In genomic region chr9:127742435-127743088, GRCh38 we compare ENCODE assay signal across 1 cellular context.
A peak's percentile ranks its signal among the peaks of the same experiment; 100 is the strongest.
TF ChIP-seq lines count a peak whose summit lies in the region.

No MANE protein-coding gene starts in this region.

TF ChIP-seq in K562, 482 proteins besides CTCF, POLR2A, EP300 and RAD21 (continued from another document and continues in another):
- TF ChIP-seq, protein P1, sequence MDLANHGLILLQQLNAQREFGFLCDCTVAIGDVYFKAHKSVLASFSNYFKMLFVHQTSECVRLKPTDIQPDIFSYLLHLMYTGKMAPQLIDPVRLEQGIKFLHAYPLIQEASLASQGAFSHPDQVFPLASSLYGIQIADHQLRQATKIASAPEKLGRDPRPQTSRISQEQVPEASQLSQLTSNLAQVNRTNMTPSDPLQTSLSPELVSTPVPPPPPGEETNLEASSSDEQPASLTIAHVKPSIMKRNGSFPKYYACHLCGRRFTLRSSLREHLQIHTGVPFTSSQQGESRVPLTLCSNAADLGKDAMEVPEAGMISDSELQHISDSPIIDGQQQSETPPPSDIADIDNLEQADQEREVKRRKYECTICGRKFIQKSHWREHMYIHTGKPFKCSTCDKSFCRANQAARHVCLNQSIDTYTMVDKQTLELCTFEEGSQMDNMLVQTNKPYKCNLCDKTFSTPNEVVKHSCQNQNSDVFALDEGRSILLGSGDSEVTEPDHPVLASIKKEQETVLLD (IDR thresholded peaks at IDR 0.05), result no peak
- TF ChIP-seq ZNF146 (CRISPR knock-in tag; IDR thresholded peaks at IDR 0.05; ENCODE audit: unreplicated experiment), result no peak
- TF ChIP-seq BMI1 (IDR thresholded peaks at IDR 0.05; ENCODE audit: low read length), result peak; percentile 63; the same call in 1 of the 2 replicates
- no peak for TF ChIP-seq ZNF511 (CRISPR knock-in tag; IDR thresholded peaks at IDR 0.05)
- TF ChIP-seq MYC (IDR thresholded peaks at IDR 0.05; ENCODE audit: low read depth, low read length), result no peak
- TF ChIP-seq MYC (CRISPR knock-in tag; IDR thresholded peaks at IDR 0.05; ENCODE audit: borderline replicate concordance, low read depth), result no peak
- no peak for TF ChIP-seq WHSC1 (IDR thresholded peaks at IDR 0.05; ENCODE audit: low read length)
- TF ChIP-seq, protein P2, sequence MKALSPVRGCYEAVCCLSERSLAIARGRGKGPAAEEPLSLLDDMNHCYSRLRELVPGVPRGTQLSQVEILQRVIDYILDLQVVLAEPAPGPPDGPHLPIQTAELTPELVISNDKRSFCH (CRISPR knock-in tag; IDR thresholded peaks at IDR 0.05), result no peak
- TF ChIP-seq, protein P2 (tag; IDR thresholded peaks at IDR 0.05), result peak; percentile 48; the same call in 1 of the 2 replicates
- TF ChIP-seq, protein P3, sequence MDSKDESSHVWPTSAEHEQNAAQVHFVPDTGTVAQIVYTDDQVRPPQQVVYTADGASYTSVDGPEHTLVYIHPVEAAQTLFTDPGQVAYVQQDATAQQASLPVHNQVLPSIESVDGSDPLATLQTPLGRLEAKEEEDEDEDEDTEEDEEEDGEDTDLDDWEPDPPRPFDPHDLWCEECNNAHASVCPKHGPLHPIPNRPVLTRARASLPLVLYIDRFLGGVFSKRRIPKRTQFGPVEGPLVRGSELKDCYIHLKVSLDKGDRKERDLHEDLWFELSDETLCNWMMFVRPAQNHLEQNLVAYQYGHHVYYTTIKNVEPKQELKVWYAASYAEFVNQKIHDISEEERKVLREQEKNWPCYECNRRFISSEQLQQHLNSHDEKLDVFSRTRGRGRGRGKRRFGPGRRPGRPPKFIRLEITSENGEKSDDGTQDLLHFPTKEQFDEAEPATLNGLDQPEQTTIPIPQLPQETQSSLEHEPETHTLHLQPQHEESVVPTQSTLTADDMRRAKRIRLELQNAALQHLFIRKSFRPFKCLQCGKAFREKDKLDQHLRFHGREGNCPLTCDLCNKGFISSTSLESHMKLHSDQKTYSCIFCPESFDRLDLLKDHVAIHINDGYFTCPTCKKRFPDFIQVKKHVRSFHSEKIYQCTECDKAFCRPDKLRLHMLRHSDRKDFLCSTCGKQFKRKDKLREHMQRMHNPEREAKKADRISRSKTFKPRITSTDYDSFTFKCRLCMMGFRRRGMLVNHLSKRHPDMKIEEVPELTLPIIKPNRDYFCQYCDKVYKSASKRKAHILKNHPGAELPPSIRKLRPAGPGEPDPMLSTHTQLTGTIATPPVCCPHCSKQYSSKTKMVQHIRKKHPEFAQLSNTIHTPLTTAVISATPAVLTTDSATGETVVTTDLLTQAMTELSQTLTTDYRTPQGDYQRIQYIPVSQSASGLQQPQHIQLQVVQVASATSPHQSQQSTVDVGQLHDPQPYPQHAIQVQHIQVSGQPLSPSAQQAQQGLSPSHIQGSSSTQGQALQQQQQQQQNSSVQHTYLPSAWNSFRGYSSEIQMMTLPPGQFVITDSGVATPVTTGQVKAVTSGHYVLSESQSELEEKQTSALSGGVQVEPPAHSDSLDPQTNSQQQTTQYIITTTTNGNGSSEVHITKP (IDR thresholded peaks at IDR 0.05; ENCODE audit: partially characterized antibody), result peak; percentile 39
- TF ChIP-seq DACH1 (IDR thresholded peaks at IDR 0.05; ENCODE audit: partially characterized antibody), result peak; percentile 28
- TF ChIP-seq RERE (CRISPR knock-in tag; IDR thresholded peaks at IDR 0.05; ENCODE audit: borderline replicate concordance), result no peak
- TF ChIP-seq, protein P4, sequence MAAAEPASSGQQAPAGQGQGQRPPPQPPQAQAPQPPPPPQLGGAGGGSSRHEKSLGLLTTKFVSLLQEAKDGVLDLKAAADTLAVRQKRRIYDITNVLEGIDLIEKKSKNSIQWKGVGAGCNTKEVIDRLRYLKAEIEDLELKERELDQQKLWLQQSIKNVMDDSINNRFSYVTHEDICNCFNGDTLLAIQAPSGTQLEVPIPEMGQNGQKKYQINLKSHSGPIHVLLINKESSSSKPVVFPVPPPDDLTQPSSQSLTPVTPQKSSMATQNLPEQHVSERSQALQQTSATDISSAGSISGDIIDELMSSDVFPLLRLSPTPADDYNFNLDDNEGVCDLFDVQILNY (CRISPR knock-in tag; IDR thresholded peaks at IDR 0.05), result no peak
- 0 out of 2 replicates have a peak, but pooled peaks have one; percentile 6 for TF ChIP-seq SMC3 (conservative IDR thresholded peaks at IDR 0.05; ENCODE audit: insufficient read depth, low read depth, low read length)
- TF ChIP-seq CBFA2T2 (conservative IDR thresholded peaks at IDR 0.05), result peak; percentile 44
- peak in 1 of 2 experiments; percentile 91; a peak in 2 of 4 replicates for TF ChIP-seq CSDE1 (IDR thresholded peaks at IDR 0.05)
- no peak for TF ChIP-seq FOXA3 (CRISPR knock-in tag; conservative IDR thresholded peaks at IDR 0.05 in 1 of 2, IDR thresholded peaks at IDR 0.05 in 1 of 2)
- TF ChIP-seq, protein P5, sequence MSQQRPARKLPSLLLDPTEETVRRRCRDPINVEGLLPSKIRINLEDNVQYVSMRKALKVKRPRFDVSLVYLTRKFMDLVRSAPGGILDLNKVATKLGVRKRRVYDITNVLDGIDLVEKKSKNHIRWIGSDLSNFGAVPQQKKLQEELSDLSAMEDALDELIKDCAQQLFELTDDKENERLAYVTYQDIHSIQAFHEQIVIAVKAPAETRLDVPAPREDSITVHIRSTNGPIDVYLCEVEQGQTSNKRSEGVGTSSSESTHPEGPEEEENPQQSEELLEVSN (IDR thresholded peaks at IDR 0.05; ENCODE audit: borderline replicate concordance in 1 of 2, extremely low read depth in 1 of 2, insufficient read depth in 1 of 2, insufficient read length in 1 of 2, low read depth in 1 of 2, low read length in 1 of 2, poor library complexity in 1 of 2, severe bottlenecking in 1 of 2), result no peak
- peak in 1 of 2 experiments; percentile 50; a peak in 1 of 4 replicates for TF ChIP-seq TEAD1 (CRISPR knock-in tag; IDR thresholded peaks at IDR 0.05)
- TF ChIP-seq JUNB (CRISPR knock-in tag; conservative IDR thresholded peaks at IDR 0.05), result no peak
- no peak for TF ChIP-seq ZBTB1 (CRISPR knock-in tag; IDR thresholded peaks at IDR 0.05; ENCODE audit: borderline replicate concordance, low read depth)
- TF ChIP-seq ETS2 (tag; IDR thresholded peaks at IDR 0.05; ENCODE audit: borderline replicate concordance, poor library complexity, severe bottlenecking), result no peak
- TF ChIP-seq DDX20 (tag; IDR thresholded peaks at IDR 0.05; ENCODE audit: low read depth), result no peak
- no peak for TF ChIP-seq ARID2 (IDR thresholded peaks at IDR 0.05)
- TF ChIP-seq FOSL1 (tag; conservative IDR thresholded peaks at IDR 0.05), result peak; percentile 41; the same call in 1 of the 2 replicates
- peak; percentile 98 for TF ChIP-seq MYNN (IDR thresholded peaks at IDR 0.05)
- TF ChIP-seq MYNN (CRISPR knock-in tag; IDR thresholded peaks at IDR 0.05), result peak; percentile 82
- no peak for TF ChIP-seq ZNF507 (tag; conservative IDR thresholded peaks at IDR 0.05)
- TF ChIP-seq CBX1 (IDR thresholded peaks at IDR 0.05; ENCODE audit: low read depth), result no peak
- TF ChIP-seq CEBPZ (IDR thresholded peaks at IDR 0.05; ENCODE audit: borderline replicate concordance, low read depth, low read length), result no peak
- TF ChIP-seq FOXK1 (CRISPR knock-in tag; IDR thresholded peaks at IDR 0.05; ENCODE audit: borderline replicate concordance), result no peak
- TF ChIP-seq, protein P6, sequence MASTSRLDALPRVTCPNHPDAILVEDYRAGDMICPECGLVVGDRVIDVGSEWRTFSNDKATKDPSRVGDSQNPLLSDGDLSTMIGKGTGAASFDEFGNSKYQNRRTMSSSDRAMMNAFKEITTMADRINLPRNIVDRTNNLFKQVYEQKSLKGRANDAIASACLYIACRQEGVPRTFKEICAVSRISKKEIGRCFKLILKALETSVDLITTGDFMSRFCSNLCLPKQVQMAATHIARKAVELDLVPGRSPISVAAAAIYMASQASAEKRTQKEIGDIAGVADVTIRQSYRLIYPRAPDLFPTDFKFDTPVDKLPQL (IDR thresholded peaks at IDR 0.05; ENCODE audit: extremely low read depth, insufficient read length), result no peak
- TF ChIP-seq MEF2D (tag; conservative IDR thresholded peaks at IDR 0.05; ENCODE audit: low read depth), result no peak
- TF ChIP-seq TEAD4 (IDR thresholded peaks at IDR 0.05; ENCODE audit: low read length), result peak; percentile 56
- TF ChIP-seq TEAD4 (CRISPR knock-in tag; IDR thresholded peaks at IDR 0.05; ENCODE audit: borderline replicate concordance), result no peak
- TF ChIP-seq ZNF197 (CRISPR knock-in tag; IDR thresholded peaks at IDR 0.05; ENCODE audit: low read depth), result no peak
- no peak for TF ChIP-seq ARHGAP35 (IDR thresholded peaks at IDR 0.05; ENCODE audit: partially characterized antibody)
- 0 out of 2 replicates have a peak, but pooled peaks have one; percentile 4 for TF ChIP-seq HLTF (IDR thresholded peaks at IDR 0.05)
- no peak for TF ChIP-seq ZNF77 (CRISPR knock-in tag; IDR thresholded peaks at IDR 0.05)
- peak; percentile 45; the same call in 1 of the 2 replicates for TF ChIP-seq TCF3 (CRISPR knock-in tag; IDR thresholded peaks at IDR 0.05)
- TF ChIP-seq ZNF384 (IDR thresholded peaks at IDR 0.05; ENCODE audit: low read depth, low read length), result no peak
- peak; percentile 22; the same call in 1 of the 2 replicates for TF ChIP-seq ETV5 (CRISPR knock-in tag; IDR thresholded peaks at IDR 0.05; ENCODE audit: low read depth)
- no peak for TF ChIP-seq ZNF561 (CRISPR knock-in tag; conservative IDR thresholded peaks at IDR 0.05)
- TF ChIP-seq ESRRB (CRISPR knock-in tag; IDR thresholded peaks at IDR 0.05; ENCODE audit: borderline replicate concordance), result no peak
- TF ChIP-seq MTA3 (IDR thresholded peaks at IDR 0.05; ENCODE audit: borderline replicate concordance), result no peak
